In genomic region chr18:13464432-13465125, GRCh38 we compare ENCODE assay signal across 8 cellular contexts.
DNase-seq lines count a peak whose midpoint lies in the region; ATAC-seq and FAIRE-seq lines count a peak whose summit lies in the region.

No MANE protein-coding gene starts in this region.

- H3K36me3 ChIP-seq in effector memory CD4-positive, alpha-beta T cell (ENCODE audit: control insufficient read depth, insufficient read depth, low read length), result no peaks in the 10 kb centered on the region

- peak overlapping the region; percentile 43 for H3K4me3 ChIP-seq in effector memory CD4-positive, alpha-beta T cell (ENCODE audit: insufficient read depth, low read depth, low read length, poor library complexity, severe bottlenecking)

- H3K27me3 Mint-ChIP-seq in activated CD4-positive, alpha-beta T cell treated with anti-CD3 and anti-CD28 coated beads, Interleukin-2, amount 10 ng/mL, durations not matched to agents 24 days and 14 days, result no peaks in the 10 kb centered on the region

- peaks cover 53% of the 10 kb centered on the region for H3K4me1 Mint-ChIP-seq in activated CD4-positive, alpha-beta T cell treated with anti-CD3 and anti-CD28 coated beads, Interleukin-2, amount 10 ng/mL, durations not matched to agents 24 days and 14 days

- DNase-seq in Ammon's horn (ENCODE audit: low spot score) (peak; percentile 74), NCI-H748 treated with DMSO at 0.1 percent for 48 hours (lab: John Stamatoyannopoulos, UW) (no peak), frontal cortex (ENCODE audit: low spot score in 2 of 2) (no peak)
- DNase-seq in activated CD4-positive, alpha-beta T cell treated with anti-CD3 and anti-CD28 coated beads, Interleukin-2, amount 10 ng/mL, durations not matched to agents 24 days and 14 days, result peak; percentile 91
- peak; percentile 63 to 70 (median 69) for DNase-seq in effector memory CD4-positive, alpha-beta T cell
- peak; percentile 71 for DNase-seq in stimulated activated CD4-positive, alpha-beta T cell treated with anti-CD3 and anti-CD28 coated beads, Interleukin-1b, Interleukin-23, amount 100 ng/mL, for 48 hours

- peaks cover 30% of the 10 kb centered on the region for H3K36me3 Mint-ChIP-seq in activated CD4-positive, alpha-beta T cell treated with anti-CD3 and anti-CD28 coated beads, Interleukin-2, amount 10 ng/mL, durations not matched to agents 24 days and 14 days (ENCODE audit: low read depth)

- H3K4me1 ChIP-seq in effector memory CD4-positive, alpha-beta T cell (ENCODE audit: control insufficient read depth, insufficient read depth, low read length, poor library complexity, severe bottlenecking), result peaks cover 33% of the 10 kb centered on the region

- H3K4me3 Mint-ChIP-seq in activated CD4-positive, alpha-beta T cell treated with anti-CD3 and anti-CD28 coated beads, Interleukin-2, amount 10 ng/mL, durations not matched to agents 24 days and 14 days, result peak overlapping the region; percentile 90

- no peak for FAIRE-seq in frontal cortex (lab: Jason Lieb, UNC)

- H3K9me3 ChIP-seq in effector memory CD4-positive, alpha-beta T cell (ENCODE audit: control insufficient read depth, low read length), result no peaks in the 10 kb centered on the region

- peak overlapping the region; percentile 50 for H3K27ac ChIP-seq in effector memory CD4-positive, alpha-beta T cell (ENCODE audit: insufficient read depth, low read length, poor library complexity, severe bottlenecking)

- H3K27ac Mint-ChIP-seq in activated CD4-positive, alpha-beta T cell treated with anti-CD3 and anti-CD28 coated beads, Interleukin-2, amount 10 ng/mL, durations not matched to agents 24 days and 14 days, result peak overlapping the region; percentile 92

- ATAC-seq in GM19397 (IDR thresholded peaks at IDR 0.05; ENCODE audit: unreplicated experiment) (peak; percentile 91), HG03558 (IDR thresholded peaks at IDR 0.05; ENCODE audit: extremely low read depth, unreplicated experiment) (peak; percentile 77)

- peaks cover 13% of the 10 kb centered on the region for H3K9me3 Mint-ChIP-seq in activated CD4-positive, alpha-beta T cell treated with anti-CD3 and anti-CD28 coated beads, Interleukin-2, amount 10 ng/mL, durations not matched to agents 24 days and 14 days

- intact Hi-C loops in activated CD4-positive, alpha-beta T cell treated with anti-CD3 and anti-CD28 coated beads, Interleukin-2, amount 10 ng/mL, durations not matched to agents 24 days and 14 days (cut with micrococcal nuclease), result loop anchor here (1.0 to 5.0 kb wide), 3 partner anchors 8 to 197 kb away; no protein-coding TSS in a partner anchor

- H3K27me3 ChIP-seq in effector memory CD4-positive, alpha-beta T cell (replicated peaks; ENCODE audit: control insufficient read depth, insufficient read depth, low read length, poor library complexity, severe bottlenecking), result no peaks in the 10 kb centered on the region

Comparison
In these comparisons a context has a peak if more than half of its experiments do, and no peak if none do; other contexts are left out.
1. DNase-seq: peak in Ammon's horn (single experiment), activated CD4-positive, alpha-beta T cell treated with anti-CD3 and anti-CD28 coated beads, Interleukin-2, amount 10 ng/mL, durations not matched to agents 24 days and 14 days (single experiment), effector memory CD4-positive, alpha-beta T cell (3 of 3) and stimulated activated CD4-positive, alpha-beta T cell treated with anti-CD3 and anti-CD28 coated beads, Interleukin-1b, Interleukin-23, amount 100 ng/mL, for 48 hours (single experiment); none in NCI-H748 treated with DMSO at 0.1 percent for 48 hours (single experiment) and frontal cortex (0 of 2).